28 cellular contexts compared by ENCODE assay signal in genomic region chr1:108208724-108209404, GRCh38. TPM values are rescaled to one million over a fixed set of nuclear protein-coding genes. Genes with fewer than 3 reads are reported as not detected.
DNase-seq lines count a peak whose midpoint lies in the region; ATAC-seq, FAIRE-seq and TF ChIP-seq lines count a peak whose summit lies in the region.
"Had no signal": no experiment of that assay in that cellular context is flagged by ENCODE, and none has a peak within 500 bp of the region (broad histone marks: within the 10 kb centered on the region; RNA-seq: fewer than 3 reads in every experiment).

No MANE protein-coding gene starts in this region.

- no peak overlapping the region for H3K18ac ChIP-seq in mesenchymal stem cell (ENCODE audit: low read depth in 1 of 2, low read length in 2 of 2)

- intact Hi-C loops in GM12878 (cut with micrococcal nuclease; ENCODE audit: unreplicated experiment), result no loop called here
- intact Hi-C loops in CD4-positive, alpha-beta T cell (cut with DNase I, micrococcal nuclease), result no loop called here

- TF ChIP-seq POLR2A in GM12878 (IDR thresholded peaks at IDR 0.05; ENCODE audit: low read depth, low read length), result no peak

- H3K27me3 Mint-ChIP-seq in CD4-positive, alpha-beta T cell, result peaks cover 59% of the 10 kb centered on the region
- H3K27me3 Mint-ChIP-seq in activated T-cell treated with anti-CD3 and anti-CD28 coated beads, Interleukin-2, amount 50 U/mL, for 4 hours (ENCODE audit: low read depth), result peaks cover 36% of the 10 kb centered on the region

- no peak overlapping the region for H3K27ac Mint-ChIP-seq in CD4-positive, alpha-beta T cell
- H3K27ac Mint-ChIP-seq: activated naive CD4-positive, alpha-beta T cell treated with anti-CD3 and anti-CD28 coated beads, Interleukin-2, amount 50 U/mL, for 24 hours; CD4-positive, CD25-positive, alpha-beta regulatory T cell; dendritic cell treated with granulocyte-macrophage colony-stimulating factor and Interleukin-4, amounts not matched to agents 40 ng/mL and 50 ng/mL, for 4 days; immature natural killer cell had no signal

- DNase-seq in GM12878 (ENCODE audit: low read depth, low spot score) (no peak), mesenchymal stem cell (no peak), activated gamma-delta T cell (lab: John Stamatoyannopoulos, UW) (no peak)
- no peak for DNase-seq in CD4-positive, alpha-beta T cell
- no peak for DNase-seq in activated T-cell treated with anti-CD3 and anti-CD28 coated beads, Interleukin-2, amount 50 U/mL, for 4 hours
- DNase-seq: anterior cingulate cortex; HCEC 1CT; immature natural killer cell; mucosa of descending colon; NCI-H1048; NCI-H2081; NCI-H510A treated with DMSO at 0.1 percent for 48 hours; small intestine; stimulated activated naive CD4-positive, alpha-beta T cell treated with Interleukin-2 at 50 U/mL for 16 hours had no signal

- no peaks in the 10 kb centered on the region for H3K4me1 Mint-ChIP-seq in CD4-positive, alpha-beta T cell (ENCODE audit: low read depth)
- peaks cover 6% of the 10 kb centered on the region for H3K4me1 Mint-ChIP-seq in activated T-cell treated with anti-CD3 and anti-CD28 coated beads, Interleukin-2, amount 50 U/mL, for 4 hours (ENCODE audit: low read depth)
- H3K4me1 Mint-ChIP-seq: activated naive CD4-positive, alpha-beta T cell treated with anti-CD3 and anti-CD28 coated beads, Interleukin-2, amount 50 U/mL, for 24 hours; immature natural killer cell had no signal

- H3K27ac ChIP-seq in GM12878 (ENCODE audit: control insufficient read depth, insufficient read depth) (no peak overlapping the region), mesenchymal stem cell (ENCODE audit: low read length, poor library complexity, severe bottlenecking) (no peak overlapping the region)
- H3K27ac ChIP-seq in CD4-positive, alpha-beta T cell (ENCODE audit: low read depth, low read length), result no peak overlapping the region
- H3K27ac ChIP-seq: heart left ventricle had no signal

- no peak for TF ChIP-seq RAD21 in GM12878 (IDR thresholded peaks at IDR 0.05; ENCODE audit: insufficient read depth, low read depth, low read length)

- H4K8ac ChIP-seq in mesenchymal stem cell (ENCODE audit: low read length), result no peak overlapping the region

- in situ Hi-C loops in GM12878 (cut with MboI), result loop anchor here (10.0 kb wide), 1 partner anchor 356 kb away; the partner anchor contains the start of gene EEIG2

- H3K27me3 ChIP-seq in Loucy (ENCODE audit: insufficient read depth, low read length, poor library complexity, severe bottlenecking), result no peaks in the 10 kb centered on the region
- H3K27me3 ChIP-seq in GM12878 (replicated peaks in 1 of 2; ENCODE audit: control insufficient read depth in 2 of 2, insufficient read depth in 2 of 2, low read length in 1 of 2), result no peaks in the 10 kb centered on the region
- peaks cover 26 to 31% of the 10 kb centered on the region in 2 experiments for H3K27me3 ChIP-seq in mesenchymal stem cell (ENCODE audit: control insufficient read depth in 1 of 2, insufficient read depth in 1 of 2, low read length in 2 of 2)
- H3K27me3 ChIP-seq in CD4-positive, alpha-beta T cell (ENCODE audit: control insufficient read depth, insufficient read depth, low read length), result peaks cover 13% of the 10 kb centered on the region

- SMC1A ChIA-PET in GM12878 (lab: Charles Lee; ENCODE audit: uncharacterized antibody, unreplicated experiment), result interaction anchor here (0.9 to 1.1 kb wide), 2 partner anchors 27 to 56 kb away, joined by 3 read pairs; no protein-coding TSS in a partner anchor

- peak overlapping the region in 1 of 2 experiments; percentile 15 for H3K14ac ChIP-seq in mesenchymal stem cell (ENCODE audit: low read length in 2 of 2)

- no peaks in the 10 kb centered on the region for H3K79me1 ChIP-seq in mesenchymal stem cell (replicated peaks; ENCODE audit: low read length, poor library complexity, severe bottlenecking)

- no peaks in the 10 kb centered on the region for H3F3A ChIP-seq in Loucy (ENCODE audit: low read depth)

- H3K36me3 ChIP-seq in ES-I3 (ENCODE audit: insufficient read depth, low read length), result no peaks in the 10 kb centered on the region
- no peaks in the 10 kb centered on the region for H3K36me3 ChIP-seq in Loucy (ENCODE audit: insufficient read depth, low read length)
- no peaks in the 10 kb centered on the region for H3K36me3 ChIP-seq in GM12878 (ENCODE audit: control insufficient read depth in 2 of 2, insufficient read depth in 2 of 2, low read length in 1 of 2)
- H3K36me3 ChIP-seq in mesenchymal stem cell (ENCODE audit: control insufficient read depth in 1 of 2, insufficient read depth in 2 of 2, low read depth in 1 of 2, low read length in 2 of 2), result no peaks in the 10 kb centered on the region
- H3K36me3 ChIP-seq: heart left ventricle had no signal

- no peak overlapping the region for H3K4me3 Mint-ChIP-seq in CD4-positive, alpha-beta T cell
- no peak overlapping the region for H3K4me3 Mint-ChIP-seq in activated T-cell treated with anti-CD3 and anti-CD28 coated beads, Interleukin-2, amount 50 U/mL, for 4 hours
- H3K4me3 Mint-ChIP-seq: activated naive CD4-positive, alpha-beta T cell treated with anti-CD3 and anti-CD28 coated beads, Interleukin-2, amount 50 U/mL, for 24 hours; CD4-positive, CD25-positive, alpha-beta regulatory T cell; dendritic cell treated with granulocyte-macrophage colony-stimulating factor and Interleukin-4, amounts not matched to agents 40 ng/mL and 50 ng/mL, for 4 days; immature natural killer cell had no signal

- peak overlapping the region; percentile 2; the same call in 1 of the 2 replicates for H3K9ac ChIP-seq in ES-I3 (ENCODE audit: low read depth, low read length)
- H3K9ac ChIP-seq in Loucy (ENCODE audit: low read depth, low read length, poor library complexity, severe bottlenecking), result no peak overlapping the region
- H3K9ac ChIP-seq in GM12878 (ENCODE audit: control insufficient read depth, insufficient read depth, low read length), result no peak overlapping the region
- no peak overlapping the region for H3K9ac ChIP-seq in mesenchymal stem cell (ENCODE audit: low read length)

- H4K20me1 ChIP-seq in Loucy (ENCODE audit: insufficient read depth, low read length, poor library complexity, severe bottlenecking) (no peaks in the 10 kb centered on the region), GM12878 (ENCODE audit: control insufficient read depth, insufficient read depth) (no peaks in the 10 kb centered on the region)

- no peaks in the 10 kb centered on the region for H3K9me3 Mint-ChIP-seq in CD4-positive, alpha-beta T cell
- no peaks in the 10 kb centered on the region for H3K9me3 Mint-ChIP-seq in activated T-cell treated with anti-CD3 and anti-CD28 coated beads, Interleukin-2, amount 50 U/mL, for 4 hours
- H3K9me3 Mint-ChIP-seq: activated naive CD4-positive, alpha-beta T cell treated with anti-CD3 and anti-CD28 coated beads, Interleukin-2, amount 50 U/mL, for 24 hours; dendritic cell treated with granulocyte-macrophage colony-stimulating factor and Interleukin-4, amounts not matched to agents 40 ng/mL and 50 ng/mL, for 4 days had no signal

- H2BK120ac ChIP-seq in mesenchymal stem cell (ENCODE audit: low read depth, low read length), result no peak overlapping the region

- no peaks in the 10 kb centered on the region for H3K9me3 ChIP-seq in ES-I3 (ENCODE audit: control insufficient read depth, insufficient read depth, low read length)
- no peaks in the 10 kb centered on the region for H3K9me3 ChIP-seq in Loucy (ENCODE audit: insufficient read depth, low read depth, low read length)
- no peaks in the 10 kb centered on the region for H3K9me3 ChIP-seq in GM12878 (replicated peaks; ENCODE audit: control insufficient read depth, insufficient read depth, low read length)
- no peaks in the 10 kb centered on the region for H3K9me3 ChIP-seq in mesenchymal stem cell (ENCODE audit: control insufficient read depth, low read length)
- no peaks in the 10 kb centered on the region for H3K9me3 ChIP-seq in CD4-positive, alpha-beta T cell (ENCODE audit: control insufficient read depth, low read length)
- H3K9me3 ChIP-seq: mucosa of descending colon had no signal

- no peaks in the 10 kb centered on the region for H3K79me2 ChIP-seq in Loucy (ENCODE audit: insufficient read depth, low read length)
- no peaks in the 10 kb centered on the region for H3K79me2 ChIP-seq in GM12878 (ENCODE audit: control insufficient read depth, insufficient read depth, low read length)

- CTCF ChIA-PET in GM12878 (lab: Yijun Ruan, JAX), result interaction anchor here (1.1 to 1.8 kb wide), 2 partner anchors 352 to 435 kb away, joined by 3 to 4 read pairs; no protein-coding TSS in a partner anchor
- CTCF ChIA-PET in CD4-positive, alpha-beta T cell (lab: Charles Lee), result no interaction called here

- POLR2A ChIA-PET in GM12878 (lab: Charles Lee), result no interaction called here
- POLR2A ChIA-PET in CD4-positive, alpha-beta T cell (lab: Charles Lee), result interaction anchor here (3.1 kb wide), 1 partner anchor 8 kb away, joined by 14 read pairs; the partner anchor contains the start of gene SLC25A24

- FAIRE-seq in GM12878 (lab: Jason Lieb, UNC), result no peak
- FAIRE-seq: endothelial cell of umbilical vein, G401.6, GM18507, small intestine had no signal

- H2BK15ac ChIP-seq in mesenchymal stem cell (ENCODE audit: low read depth, poor library complexity, severe bottlenecking), result no peak overlapping the region

- H3K4ac ChIP-seq in mesenchymal stem cell (ENCODE audit: low read depth in 1 of 2, low read length in 2 of 2), result no peak overlapping the region

- no peak overlapping the region for H2BK12ac ChIP-seq in mesenchymal stem cell (ENCODE audit: low read length in 2 of 2)

- no peak for TF ChIP-seq EP300 in GM12878 (IDR thresholded peaks at IDR 0.05; ENCODE audit: borderline replicate concordance in 1 of 2, control insufficient read depth in 1 of 2, low read depth in 2 of 2, low read length in 2 of 2)

- H2AFZ ChIP-seq in Loucy (ENCODE audit: low read length), result peak overlapping the region; percentile 26; the same call in 1 of the 2 replicates
- H2AFZ ChIP-seq in GM12878 (ENCODE audit: control insufficient read depth, low read depth, low read length), result no peak overlapping the region
- no peak overlapping the region for H2AFZ ChIP-seq in mesenchymal stem cell (ENCODE audit: low read depth, low read length)

- no TSS peak for BruUV-seq in GM12878 (replicated peaks; lab: Mats Ljungman, UMichigan)

- ATAC-seq in GM12878, result peak; percentile 14; the same call in 2 of the 3 replicates
- no peak for ATAC-seq in CD4-positive, alpha-beta T cell (ENCODE audit: poor library complexity)
- ATAC-seq in GM21515 (IDR thresholded peaks at IDR 0.05; ENCODE audit: unreplicated experiment), result no peak
- ATAC-seq in activated T-cell treated with anti-CD3 and anti-CD28 coated beads, Interleukin-2, amount 50 U/mL, for 4 hours, result no peak
- ATAC-seq: heart left ventricle, mucosa of descending colon had no signal

- no peak overlapping the region for H2AK5ac ChIP-seq in mesenchymal stem cell (ENCODE audit: low read length, severe bottlenecking)

- no peak for TF ChIP-seq CTCF in Loucy (conservative IDR thresholded peaks at IDR 0.05; ENCODE audit: low read length)
- no peak for TF ChIP-seq CTCF in GM12878 (IDR thresholded peaks at IDR 0.05 in 2 of 3, conservative IDR thresholded peaks at IDR 0.05 in 1 of 3; ENCODE audit: control insufficient read depth in 2 of 3, extremely low read depth in 1 of 3, insufficient read depth in 1 of 3, low read depth in 3 of 3, low read length in 3 of 3)
- TF ChIP-seq CTCF in CD4-positive, alpha-beta T cell (IDR thresholded peaks at IDR 0.05), result no peak

- no peaks in the 10 kb centered on the region for H3K4me1 ChIP-seq in ES-I3 (ENCODE audit: insufficient read depth, low read length)
- peaks cover 12% of the 10 kb centered on the region for H3K4me1 ChIP-seq in Loucy (ENCODE audit: insufficient read depth, low read length, poor library complexity, severe bottlenecking)
- H3K4me1 ChIP-seq in GM12878 (ENCODE audit: control insufficient read depth, insufficient read depth, low read length), result no peaks in the 10 kb centered on the region
- no peaks in the 10 kb centered on the region for H3K4me1 ChIP-seq in mesenchymal stem cell (ENCODE audit: control insufficient read depth, insufficient read depth, low read depth, low read length)
- H3K4me1 ChIP-seq: heart left ventricle had no signal

- H3K4me2 ChIP-seq in Loucy (ENCODE audit: low read depth, low read length, poor library complexity, severe bottlenecking) (no peak overlapping the region), GM12878 (ENCODE audit: control insufficient read depth, insufficient read depth) (no peak overlapping the region), mesenchymal stem cell (ENCODE audit: low read length, poor library complexity, severe bottlenecking) (no peak overlapping the region)

- H3K4me3 ChIP-seq in Loucy (ENCODE audit: low read length, poor library complexity, severe bottlenecking) (no peak overlapping the region), GM12878 (no peak overlapping the region), mesenchymal stem cell (ENCODE audit: insufficient read depth in 1 of 2, low read depth in 1 of 2, low read length in 2 of 2) (no peak overlapping the region)
- H3K4me3 ChIP-seq: heart left ventricle, mucosa of descending colon had no signal

- 43% methylated on average over 11 of the region's 11 CpGs for WGBS in GM12878 (ENCODE audit: insufficient coverage, insufficient replicate concordance, low lambda C conversion rate, missing lambda C conversion rate)
- WGBS in mesenchymal stem cell, result 78% methylated on average over 9 of the region's 11 CpGs

- H4K91ac ChIP-seq in mesenchymal stem cell (ENCODE audit: low read length), result peak overlapping the region; percentile 39

- no peaks in the 10 kb centered on the region for H3K9me2 ChIP-seq in Loucy (replicated peaks; ENCODE audit: low read depth, low read length)

- H3K23ac ChIP-seq in mesenchymal stem cell (ENCODE audit: low read length in 2 of 2), result no peak overlapping the region

- RAD21 ChIA-PET in GM12878 (lab: Charles Lee; ENCODE audit: unreplicated experiment), result interaction anchor here (1.8 kb wide), 1 partner anchor 353 kb away, joined by 5 read pairs; no protein-coding TSS in a partner anchor

- no peak overlapping the region for H2BK5ac ChIP-seq in mesenchymal stem cell (ENCODE audit: low read depth, low read length, poor library complexity, severe bottlenecking)

- H3K36me3 Mint-ChIP-seq in CD4-positive, alpha-beta T cell (ENCODE audit: low read depth), result no peaks in the 10 kb centered on the region
- no peaks in the 10 kb centered on the region for H3K36me3 Mint-ChIP-seq in activated T-cell treated with anti-CD3 and anti-CD28 coated beads, Interleukin-2, amount 50 U/mL, for 4 hours (ENCODE audit: insufficient read depth)
- H3K36me3 Mint-ChIP-seq: activated naive CD4-positive, alpha-beta T cell treated with anti-CD3 and anti-CD28 coated beads, Interleukin-2, amount 50 U/mL, for 24 hours; CD4-positive, CD25-positive, alpha-beta regulatory T cell; immature natural killer cell had no signal

RNA-seq across cellular contexts. Expression of gene SLC25A24, which starts 8.7 kb away (rescaled TPM):
- 17.5 and 19.0 TPM in 2 replicates for total RNA-seq in GM12878 (2013; cell fraction: nucleolus; rRNA removed)
- total RNA-seq in GM12878 (2014; rRNA removed) (12.6 and 15.0 TPM in 2 replicates), GM12878 (2014; rRNA removed; fragmentation: Illumina TruSeq; extraction: Trizol) (17.0 and 17.1 TPM in 2 replicates), GM12878 (2021) (11.6 and 11.8 TPM in 2 replicates)
- polyA plus RNA-seq in GM12878 (2011; ENCODE audit: low read depth), result 1.1 TPM
- polyA plus RNA-seq in GM12878 (2011; rRNA removed) (17.7 and 31.1 TPM in 2 replicates), GM12878 (2014; fragmentation: Illumina TruSeq; extraction: Trizol) (15.8 and 24.3 TPM in 2 replicates), GM12878 (2014; fragmentation: Nextera tagmentation; extraction: Ambion mirVana) (1 to 10 TPM; 4.0 to 6.3 TPM), GM12878 (2014; rRNA removed) (9.4 and 10.8 TPM in 2 replicates), GM12878 (2016; fragmentation: Nextera tagmentation; extraction: Ambion mirVana) (10 to 100 TPM; 20.1 to 20.6 TPM)
- polyA plus RNA-seq in GM12878 (2011; cell fraction: cytosol; rRNA removed), result 5.6 and 6.7 TPM in 2 replicates
- 7.7 and 10.8 TPM in 2 replicates for polyA plus RNA-seq in GM12878 (2011; cell fraction: nucleus; rRNA removed)
- polyA plus RNA-seq in GM12878 (2012), result 1.2 and 1.9 TPM in 2 replicates
- 9.5 and 11.6 TPM in 2 replicates for polyA minus RNA-seq in GM12878 (2011; rRNA and poly(A)+ RNA removed)
- 4.9 and 5.4 TPM in 2 replicates for polyA minus RNA-seq in GM12878 (2011; cell fraction: cytosol; rRNA and poly(A)+ RNA removed)
- 8.7 and 12.4 TPM in 2 replicates for polyA minus RNA-seq in GM12878 (2011; cell fraction: nucleus; rRNA and poly(A)+ RNA removed)
- polyA plus RNA-seq in mesenchymal stem cell (2013, experiment 1 of 2), result 47.0 TPM
- polyA plus RNA-seq in mesenchymal stem cell (2013, experiment 2 of 2), result 50.5 TPM
- total RNA-seq in CD4-positive, alpha-beta T cell, result 1 to 10 TPM; 4.9 to 5.5 TPM
- 1 to 10 TPM; 6.0 to 9.7 (median 6.1) TPM for total RNA-seq in activated T-cell treated with anti-CD3 and anti-CD28 coated beads, Interleukin-2, amount 50 U/mL, for 4 hours

RNA-seq across cellular contexts. Expression of gene NBPF4, which starts 35.0 kb away (rescaled TPM):
- not detected in 2 replicates for total RNA-seq in GM12878 (2013; cell fraction: nucleolus; rRNA removed)
- total RNA-seq in GM12878 (2014; rRNA removed) (not detected in 2 replicates), GM12878 (2014; rRNA removed; fragmentation: Illumina TruSeq; extraction: Trizol) (not detected in 2 replicates), GM12878 (2021) (not detected in 2 replicates)
- polyA plus RNA-seq in GM12878 (2011; ENCODE audit: low read depth), result not detected
- polyA plus RNA-seq in GM12878 (2011; rRNA removed) (not detected in 2 replicates), GM12878 (2014; fragmentation: Illumina TruSeq; extraction: Trizol) (not detected in 2 replicates), GM12878 (2014; fragmentation: Nextera tagmentation; extraction: Ambion mirVana) (not detected), GM12878 (2014; rRNA removed) (not detected in 2 replicates), GM12878 (2016; fragmentation: Nextera tagmentation; extraction: Ambion mirVana) (not detected)
- polyA plus RNA-seq in GM12878 (2011; cell fraction: cytosol; rRNA removed), result not detected in 2 replicates
- polyA plus RNA-seq in GM12878 (2011; cell fraction: nucleus; rRNA removed), result not detected in 2 replicates
- polyA plus RNA-seq in GM12878 (2012), result not detected in 2 replicates
- polyA minus RNA-seq in GM12878 (2011; rRNA and poly(A)+ RNA removed), result not detected in 2 replicates
- not detected in 2 replicates for polyA minus RNA-seq in GM12878 (2011; cell fraction: cytosol; rRNA and poly(A)+ RNA removed)
- not detected in 2 replicates for polyA minus RNA-seq in GM12878 (2011; cell fraction: nucleus; rRNA and poly(A)+ RNA removed)
- polyA plus RNA-seq in mesenchymal stem cell (2013, experiment 1 of 2), result not detected
- polyA plus RNA-seq in mesenchymal stem cell (2013, experiment 2 of 2), result not detected
- total RNA-seq in CD4-positive, alpha-beta T cell, result under 1 TPM in 1 of 2 experiments, not detected in 1; 0.11 TPM
- total RNA-seq in activated T-cell treated with anti-CD3 and anti-CD28 coated beads, Interleukin-2, amount 50 U/mL, for 4 hours, result under 1 TPM in 2 of 3 donors, not detected in 1; 0.08 to 0.13 TPM
- total RNA-seq: cardiac septum; CD4-positive, CD25-positive, alpha-beta regulatory T cell; endothelial cell of umbilical vein; heart left ventricle; HT1080; LHCN-M2 had no signal
- polyA plus RNA-seq: CD4-positive, CD25-positive, alpha-beta regulatory T cell; endothelial cell of umbilical vein; heart left ventricle; immature natural killer cell; liver had no signal
